In genomic region chr11:64724863-64725535, GRCh38 we compare ENCODE assay signal across 19 cellular contexts. TPM values are rescaled to one million over a fixed set of nuclear protein-coding genes. Genes with fewer than 3 reads are reported as not detected.
A peak's percentile ranks its signal among the peaks of the same experiment; 100 is the strongest.
DNase-seq lines count a peak whose midpoint lies in the region; ATAC-seq and TF ChIP-seq lines count a peak whose summit lies in the region.
"Had no signal": no experiment of that assay in that cellular context is flagged by ENCODE, and none has a peak within 500 bp of the region (broad histone marks: within the 10 kb centered on the region; RNA-seq: fewer than 3 reads in every experiment).

No MANE protein-coding gene starts in this region.

- no peak overlapping the region for H3K27ac ChIP-seq in coronary artery
- H3K27ac ChIP-seq in PC-9, result no peak overlapping the region
- no peak overlapping the region for H3K27ac ChIP-seq in foreskin keratinocyte
- no peak overlapping the region for H3K27ac ChIP-seq in ascending aorta
- H3K27ac ChIP-seq: breast epithelium, KMS-11, SK-N-MC, suprapubic skin, WERI-Rb-1 had no signal

- H3K4me1 Mint-ChIP-seq in stimulated activated naive CD8-positive, alpha-beta T cell treated with anti-CD3 and anti-CD28 coated beads, Interleukin-15, Interleukin-2, amounts not matched to agents 100 ng/mL and 50 ng/mL, for 24 hours (ENCODE audit: low read depth), result peaks cover 16% of the 10 kb centered on the region
- peaks cover 30% of the 10 kb centered on the region for H3K4me1 Mint-ChIP-seq in stimulated activated naive CD8-positive, alpha-beta T cell treated with anti-CD3 and anti-CD28 coated beads, Interleukin-15, amount 100 ng/mL, for 72 hours

- H3K36me3 Mint-ChIP-seq in stimulated activated naive CD8-positive, alpha-beta T cell treated with anti-CD3 and anti-CD28 coated beads, Interleukin-15, Interleukin-2, amounts not matched to agents 100 ng/mL and 50 ng/mL, for 24 hours (ENCODE audit: low read depth), result no peaks in the 10 kb centered on the region

- peak overlapping the region; percentile 67 for H3K27ac Mint-ChIP-seq in stimulated activated naive CD8-positive, alpha-beta T cell treated with anti-CD3 and anti-CD28 coated beads, Interleukin-15, Interleukin-2, amounts not matched to agents 100 ng/mL and 50 ng/mL, for 24 hours
- H3K27ac Mint-ChIP-seq in stimulated activated naive CD8-positive, alpha-beta T cell treated with anti-CD3 and anti-CD28 coated beads, Interleukin-15, amount 100 ng/mL, for 72 hours, result no peak overlapping the region
- H3K27ac Mint-ChIP-seq: activated naive CD4-positive, alpha-beta T cell treated with anti-CD3 and anti-CD28 coated beads, Interleukin-2, amount 50 U/mL, for 24 hours had no signal

- H3K4me1 ChIP-seq in mucosa of descending colon (ENCODE audit: low read depth) (no peaks in the 10 kb centered on the region), PC-9 (replicated peaks; ENCODE audit: insufficient read depth) (peaks cover 6% of the 10 kb centered on the region; the same call in 1 of the 2 replicates), foreskin keratinocyte (no peaks in the 10 kb centered on the region), ascending aorta (peaks cover 0 to 7% of the 10 kb centered on the region in 2 donors)
- H3K4me1 ChIP-seq: breast epithelium had no signal

- H3K27me3 ChIP-seq in PC-9 (ENCODE audit: insufficient read depth, low read depth), result peaks cover 72% of the 10 kb centered on the region
- H3K27me3 ChIP-seq in foreskin keratinocyte, result peaks cover 40% of the 10 kb centered on the region
- H3K27me3 ChIP-seq in ascending aorta, result no peaks in the 10 kb centered on the region

- DNase-seq in stimulated activated naive CD8-positive, alpha-beta T cell treated with anti-CD3 and anti-CD28 coated beads, Interleukin-15, amount 100 ng/mL, for 72 hours, result no peak
- peak; percentile 65 for DNase-seq in coronary artery (ENCODE audit: low spot score)
- DNase-seq in mucosa of descending colon, result no peak
- no peak for DNase-seq in PC-9
- DNase-seq in foreskin keratinocyte, result no peak
- DNase-seq in ureter (ENCODE audit: low spot score), result no peak
- no peak for DNase-seq in ascending aorta (ENCODE audit: low spot score in 2 of 2)
- DNase-seq: foreskin fibroblast; midbrain; NCI-H1436; NCI-H226; stimulated activated CD4-positive, alpha-beta T cell treated with anti-CD3 and anti-CD28 coated beads, Interleukin-15, amount 100 ng/mL, for 24 hours; WERI-Rb-1 had no signal

- peaks cover 4% of the 10 kb centered on the region; the same call in 1 of the 2 replicates for H3F3A ChIP-seq in PC-9 (ENCODE audit: insufficient read depth, low read depth)

- no peak overlapping the region for H3K4me3 Mint-ChIP-seq in stimulated activated naive CD8-positive, alpha-beta T cell treated with anti-CD3 and anti-CD28 coated beads, Interleukin-15, Interleukin-2, amounts not matched to agents 100 ng/mL and 50 ng/mL, for 24 hours
- H3K4me3 Mint-ChIP-seq in stimulated activated naive CD8-positive, alpha-beta T cell treated with anti-CD3 and anti-CD28 coated beads, Interleukin-15, amount 100 ng/mL, for 72 hours, result no peak overlapping the region

- H3K9me3 ChIP-seq in mucosa of descending colon, result no peaks in the 10 kb centered on the region
- no peaks in the 10 kb centered on the region for H3K9me3 ChIP-seq in PC-9 (ENCODE audit: insufficient read depth, low read depth)
- no peaks in the 10 kb centered on the region for H3K9me3 ChIP-seq in ascending aorta
- H3K9me3 ChIP-seq: breast epithelium, suprapubic skin had no signal

- CTCF ChIA-PET in PC-9 (lab: Charles Lee), result interaction anchor here (0.7 kb wide), 1 partner anchor 65 kb away, joined by 5 read pairs; no protein-coding TSS in a partner anchor

- TF ChIP-seq CTCF in coronary artery (IDR thresholded peaks at IDR 0.05), result no peak
- no peak for TF ChIP-seq CTCF in mucosa of descending colon (IDR thresholded peaks at IDR 0.05)
- no peak for TF ChIP-seq CTCF in PC-9 (conservative IDR thresholded peaks at IDR 0.05)
- TF ChIP-seq CTCF in foreskin keratinocyte (conservative IDR thresholded peaks at IDR 0.05), result no peak
- TF ChIP-seq CTCF in ascending aorta (IDR thresholded peaks at IDR 0.05), result no peak

- no TSS peak for BruUV-seq in PC-9 (replicated peaks; lab: Mats Ljungman, UMichigan)

- ATAC-seq in stimulated activated naive CD8-positive, alpha-beta T cell treated with anti-CD3 and anti-CD28 coated beads, Interleukin-15, amount 100 ng/mL, for 72 hours, result no peak
- ATAC-seq in mucosa of descending colon (peak; percentile 7), foreskin keratinocyte (no peak)

- no peaks in the 10 kb centered on the region for H3K9me3 Mint-ChIP-seq in stimulated activated naive CD8-positive, alpha-beta T cell treated with anti-CD3 and anti-CD28 coated beads, Interleukin-15, Interleukin-2, amounts not matched to agents 100 ng/mL and 50 ng/mL, for 24 hours
- H3K9me3 Mint-ChIP-seq in stimulated activated naive CD8-positive, alpha-beta T cell treated with anti-CD3 and anti-CD28 coated beads, Interleukin-15, amount 100 ng/mL, for 72 hours, result no peaks in the 10 kb centered on the region
- H3K9me3 Mint-ChIP-seq: activated naive CD4-positive, alpha-beta T cell treated with anti-CD3 and anti-CD28 coated beads, Interleukin-2, amount 50 U/mL, for 24 hours had no signal

- H3K4me3 ChIP-seq in coronary artery, result no peak overlapping the region
- H3K4me3 ChIP-seq in mucosa of descending colon, result no peak overlapping the region
- H3K4me3 ChIP-seq in PC-9, result no peak overlapping the region
- H3K4me3 ChIP-seq in ascending aorta, result no peak overlapping the region
- H3K4me3 ChIP-seq: breast epithelium, SK-N-MC, suprapubic skin had no signal

- H3K79me2 ChIP-seq in PC-9 (ENCODE audit: low read depth), result no peaks in the 10 kb centered on the region

- H3K27me3 Mint-ChIP-seq in stimulated activated naive CD8-positive, alpha-beta T cell treated with anti-CD3 and anti-CD28 coated beads, Interleukin-15, Interleukin-2, amounts not matched to agents 100 ng/mL and 50 ng/mL, for 24 hours, result peaks cover 17% of the 10 kb centered on the region
- H3K27me3 Mint-ChIP-seq in stimulated activated naive CD8-positive, alpha-beta T cell treated with anti-CD3 and anti-CD28 coated beads, Interleukin-15, amount 100 ng/mL, for 72 hours, result peaks cover 28% of the 10 kb centered on the region

- POLR2A ChIA-PET in PC-9 (lab: Charles Lee; ENCODE audit: unreplicated experiment), result no interaction called here

- no peaks in the 10 kb centered on the region for H4K20me1 ChIP-seq in PC-9 (ENCODE audit: insufficient read depth)

- H3K36me3 ChIP-seq in mucosa of descending colon (ENCODE audit: low read depth), result no peaks in the 10 kb centered on the region
- no peaks in the 10 kb centered on the region for H3K36me3 ChIP-seq in PC-9 (ENCODE audit: low read depth)
- peaks cover 8 to 9% of the 10 kb centered on the region in 2 donors for H3K36me3 ChIP-seq in ascending aorta
- H3K36me3 ChIP-seq: breast epithelium, suprapubic skin, WERI-Rb-1 had no signal

- no peak overlapping the region for H2AFZ ChIP-seq in PC-9

- intact Hi-C loops in mucosa of descending colon (cut with DNase I, micrococcal nuclease) (loop anchor here in 1 of 2 donors (5.0 kb wide), 1 partner anchor 38 kb away; no protein-coding TSS in a partner anchor), PC-9 (cut with micrococcal nuclease; ENCODE audit: unreplicated experiment) (no loop called here), ascending aorta (cut with DNase I) (no loop called here)

- no peak overlapping the region for H3K4me2 ChIP-seq in PC-9
- H3K4me2 ChIP-seq: KMS-11 had no signal

- H3K9me2 ChIP-seq in PC-9 (ENCODE audit: insufficient read depth), result no peaks in the 10 kb centered on the region

RNA-seq across cellular contexts. Expression of gene NRXN2, which starts 2.0 kb away (rescaled TPM):
- total RNA-seq in mucosa of descending colon (10 to 100 TPM in 1 of 3 donors, 1 to 10 TPM in 2; 3.9 to 42.0 (median 6.9) TPM), PC-9 (2021) (0.10 TPM in 1 of 2 replicates, not detected in the other), foreskin keratinocyte (not detected in 2 replicates), ureter (11.6 TPM), ascending aorta (26.0 TPM)
- polyA plus RNA-seq in foreskin keratinocyte, result not detected in 2 replicates

RNA-seq across cellular contexts. Expression of gene RASGRP2, which starts 18.9 kb away (rescaled TPM):
- total RNA-seq in mucosa of descending colon, result 10 to 100 TPM in 1 of 3 donors, 1 to 10 TPM in 2; 3.3 to 25.6 (median 9.7) TPM
- 1.0 and 2.1 TPM in 2 replicates for total RNA-seq in PC-9 (2021)
- total RNA-seq in foreskin keratinocyte, result 0.14 and 0.31 TPM in 2 replicates
- polyA plus RNA-seq in foreskin keratinocyte, result 0.25 and 0.39 TPM in 2 replicates
- 23.3 TPM for total RNA-seq in ureter
- 44.2 TPM for total RNA-seq in ascending aorta

RNA-seq across cellular contexts. Expression of gene PYGM, which starts 34.8 kb away (rescaled TPM):
- total RNA-seq in mucosa of descending colon (10 to 100 TPM in 1 of 3 donors, 1 to 10 TPM in 2; 2.0 to 21.1 (median 2.8) TPM), PC-9 (2021) (1.3 and 1.6 TPM in 2 replicates), foreskin keratinocyte (0.07 TPM in 2 replicates), ureter (11.4 TPM), ascending aorta (13.9 TPM)
- polyA plus RNA-seq in foreskin keratinocyte, result 0.07 and 0.19 TPM in 2 replicates

RNA-seq across cellular contexts. Expression of gene SF1, which starts 53.3 kb away (rescaled TPM):
- total RNA-seq in mucosa of descending colon (100 to 1,000 TPM; 223 to 317 (median 241) TPM), PC-9 (2021) (253 and 336 TPM in 2 replicates), foreskin keratinocyte (114 and 115 TPM in 2 replicates), ureter (391 TPM), ascending aorta (332 TPM)
- polyA plus RNA-seq in foreskin keratinocyte, result 105 and 113 TPM in 2 replicates
